Comparison of ENCODE assay signal across 11 cellular contexts in the genomic region with DNA sequence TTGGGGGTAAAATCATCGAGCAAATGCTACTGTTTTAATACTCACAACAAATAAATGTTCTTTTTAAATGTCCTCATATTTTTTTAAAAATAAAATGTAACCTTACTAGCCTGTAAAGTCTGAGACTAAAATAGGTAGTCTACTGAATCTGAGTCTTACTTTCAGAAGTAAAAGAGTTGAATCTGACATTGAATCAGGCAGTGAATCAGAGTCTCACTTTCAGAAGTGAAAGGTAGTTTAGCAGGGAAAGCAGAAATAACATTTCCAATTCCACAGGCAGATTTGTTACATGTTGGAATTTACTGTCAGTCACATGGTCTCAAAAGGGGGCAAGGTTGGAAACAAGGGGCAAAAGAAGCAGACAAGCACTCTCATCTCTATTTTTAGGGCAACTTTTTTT.
A peak's percentile ranks its signal among the peaks of the same experiment; 100 is the strongest.
DNase-seq lines count a peak whose midpoint lies in the region; ATAC-seq and TF ChIP-seq lines count a peak whose summit lies in the region.
"Had no signal": no experiment of that assay in that cellular context is flagged by ENCODE, and none has a peak within 500 bp of the region (broad histone marks: within the 10 kb centered on the region; RNA-seq: fewer than 3 reads in every experiment).

No MANE protein-coding gene starts in this region.

- H2BK12ac ChIP-seq in mesenchymal stem cell (ENCODE audit: low read length in 2 of 2), result no peak overlapping the region

- no peak overlapping the region for H3K4me3 Mint-ChIP-seq in activated CD8-positive, alpha-beta T cell treated with anti-CD3 and anti-CD28 coated beads for 36 hours
- H3K4me3 Mint-ChIP-seq in activated CD8-positive, alpha-beta T cell treated with anti-CD3 and anti-CD28 coated beads, Interleukin-2, amount 10 ng/mL, durations not matched to agents 7 days and 5 days, result no peak overlapping the region

- H3K27ac Mint-ChIP-seq in activated CD8-positive, alpha-beta T cell treated with anti-CD3 and anti-CD28 coated beads for 36 hours, result peak overlapping the region; percentile 56
- no peak overlapping the region for H3K27ac Mint-ChIP-seq in activated CD8-positive, alpha-beta T cell treated with anti-CD3 and anti-CD28 coated beads, Interleukin-2, amount 10 ng/mL, durations not matched to agents 7 days and 5 days

- intact Hi-C loops in activated CD8-positive, alpha-beta T cell treated with anti-CD3 and anti-CD28 coated beads for 36 hours (cut with micrococcal nuclease), result no loop called here

- DNase-seq in activated CD8-positive, alpha-beta T cell treated with anti-CD3 and anti-CD28 coated beads for 36 hours, result no peak
- no peak for DNase-seq in activated CD8-positive, alpha-beta T cell treated with anti-CD3 and anti-CD28 coated beads, Interleukin-2, amount 10 ng/mL, durations not matched to agents 7 days and 5 days
- no peak for DNase-seq in mesenchymal stem cell
- no peak for DNase-seq in NCI-H526 treated with DMSO at 0.1 percent for 48 hours (lab: John Stamatoyannopoulos, UW)
- no peak for DNase-seq in activated CD4-positive, alpha-beta T cell treated with anti-CD3 and anti-CD28 coated beads for 4 hours
- DNase-seq in UCSD-AML1 (lab: John Stamatoyannopoulos, UW; ENCODE audit: unreplicated experiment), result no peak
- DNase-seq: activated CD8-positive, alpha-beta memory T cell treated with anti-CD3 and anti-CD28 coated beads, Interleukin-2, amount 50 U/mL, for 48 hours; kidney; thyroid gland had no signal

- no peak for TF ChIP-seq CTCF in activated CD8-positive, alpha-beta T cell treated with anti-CD3 and anti-CD28 coated beads for 36 hours (IDR thresholded peaks at IDR 0.05)

- H2BK5ac ChIP-seq in mesenchymal stem cell (ENCODE audit: low read depth, low read length, poor library complexity, severe bottlenecking), result no peak overlapping the region

- H4K8ac ChIP-seq in mesenchymal stem cell (ENCODE audit: low read length), result no peak overlapping the region

- H3K9me3 ChIP-seq in mesenchymal stem cell (ENCODE audit: control insufficient read depth, low read length), result no peaks in the 10 kb centered on the region
- H3K9me3 ChIP-seq: thyroid gland had no signal

- H2AK5ac ChIP-seq in mesenchymal stem cell (ENCODE audit: low read length, severe bottlenecking), result no peak overlapping the region

- peaks cover 13% of the 10 kb centered on the region for H3K36me3 Mint-ChIP-seq in activated CD8-positive, alpha-beta T cell treated with anti-CD3 and anti-CD28 coated beads for 36 hours (ENCODE audit: low read depth)
- peaks cover 4% of the 10 kb centered on the region for H3K36me3 Mint-ChIP-seq in activated CD8-positive, alpha-beta T cell treated with anti-CD3 and anti-CD28 coated beads, Interleukin-2, amount 10 ng/mL, durations not matched to agents 7 days and 5 days (ENCODE audit: low read depth)

- H3K9me3 Mint-ChIP-seq in activated CD8-positive, alpha-beta T cell treated with anti-CD3 and anti-CD28 coated beads for 36 hours, result no peaks in the 10 kb centered on the region
- H3K9me3 Mint-ChIP-seq in activated CD8-positive, alpha-beta T cell treated with anti-CD3 and anti-CD28 coated beads, Interleukin-2, amount 10 ng/mL, durations not matched to agents 7 days and 5 days (ENCODE audit: insufficient read depth), result no peaks in the 10 kb centered on the region

- no peaks in the 10 kb centered on the region for H3K27me3 ChIP-seq in mesenchymal stem cell (ENCODE audit: control insufficient read depth in 1 of 2, insufficient read depth in 1 of 2, low read length in 2 of 2)
- H3K27me3 ChIP-seq: thyroid gland had no signal

- H3K79me1 ChIP-seq in mesenchymal stem cell (replicated peaks; ENCODE audit: low read length, poor library complexity, severe bottlenecking), result no peaks in the 10 kb centered on the region

- no peak overlapping the region for H3K4me3 ChIP-seq in mesenchymal stem cell (ENCODE audit: insufficient read depth in 1 of 2, low read depth in 1 of 2, low read length in 2 of 2)
- H3K4me3 ChIP-seq: thyroid gland had no signal

- no peak overlapping the region for H3K4ac ChIP-seq in mesenchymal stem cell (ENCODE audit: low read depth in 1 of 2, low read length in 2 of 2)

- H4K91ac ChIP-seq in mesenchymal stem cell (ENCODE audit: low read length), result no peak overlapping the region

- H3K36me3 ChIP-seq in mesenchymal stem cell (ENCODE audit: control insufficient read depth in 1 of 2, insufficient read depth in 2 of 2, low read depth in 1 of 2, low read length in 2 of 2), result no peaks in the 10 kb centered on the region
- H3K36me3 ChIP-seq: thyroid gland had no signal

- WGBS in mesenchymal stem cell, result no CpG with 5 or more reads among the region's 1 CpG

- no peak overlapping the region for H3K9ac ChIP-seq in mesenchymal stem cell (ENCODE audit: low read length)

- H3K4me1 Mint-ChIP-seq in activated CD8-positive, alpha-beta T cell treated with anti-CD3 and anti-CD28 coated beads for 36 hours (ENCODE audit: low read depth), result peaks cover 7% of the 10 kb centered on the region
- H3K4me1 Mint-ChIP-seq in activated CD8-positive, alpha-beta T cell treated with anti-CD3 and anti-CD28 coated beads, Interleukin-2, amount 10 ng/mL, durations not matched to agents 7 days and 5 days (ENCODE audit: low read depth), result no peaks in the 10 kb centered on the region

- H3K4me2 ChIP-seq in mesenchymal stem cell (ENCODE audit: low read length, poor library complexity, severe bottlenecking), result no peak overlapping the region

- no peak overlapping the region for H2AFZ ChIP-seq in mesenchymal stem cell (ENCODE audit: low read depth, low read length)

- no peak overlapping the region for H3K14ac ChIP-seq in mesenchymal stem cell (ENCODE audit: low read length in 2 of 2)

- H3K23ac ChIP-seq in mesenchymal stem cell (ENCODE audit: low read length in 2 of 2), result no peak overlapping the region

- H3K27ac ChIP-seq in mesenchymal stem cell (ENCODE audit: low read length, poor library complexity, severe bottlenecking), result peak overlapping the region; percentile 21
- H3K27ac ChIP-seq: thyroid gland had no signal

- H3K4me1 ChIP-seq in mesenchymal stem cell (ENCODE audit: control insufficient read depth, insufficient read depth, low read depth, low read length), result peaks cover 1% of the 10 kb centered on the region
- H3K4me1 ChIP-seq: thyroid gland had no signal

- no peak overlapping the region for H3K18ac ChIP-seq in mesenchymal stem cell (ENCODE audit: low read depth in 1 of 2, low read length in 2 of 2)

- no peak overlapping the region for H2BK120ac ChIP-seq in mesenchymal stem cell (ENCODE audit: low read depth, low read length)

- POLR2A ChIA-PET in activated CD8-positive, alpha-beta T cell treated with anti-CD3 and anti-CD28 coated beads for 36 hours (lab: Charles Lee), result no interaction called here
- POLR2A ChIA-PET in activated CD8-positive, alpha-beta T cell treated with anti-CD3 and anti-CD28 coated beads, Interleukin-2, amount 10 ng/mL, durations not matched to agents 7 days and 5 days (lab: Charles Lee), result no interaction called here

- no peak overlapping the region for H2BK15ac ChIP-seq in mesenchymal stem cell (ENCODE audit: low read depth, poor library complexity, severe bottlenecking)

- CTCF ChIA-PET in activated CD8-positive, alpha-beta T cell treated with anti-CD3 and anti-CD28 coated beads for 36 hours (lab: Charles Lee), result interaction anchor here (3.0 kb wide), 1 partner anchor 11 kb away, joined by 9 read pairs; no protein-coding TSS in a partner anchor
- CTCF ChIA-PET in activated CD8-positive, alpha-beta T cell treated with anti-CD3 and anti-CD28 coated beads, Interleukin-2, amount 10 ng/mL, durations not matched to agents 7 days and 5 days (lab: Charles Lee), result no interaction called here

- peak; percentile 27 for ATAC-seq in activated CD8-positive, alpha-beta T cell treated with anti-CD3 and anti-CD28 coated beads for 36 hours
- no peak for ATAC-seq in activated CD8-positive, alpha-beta T cell treated with anti-CD3 and anti-CD28 coated beads, Interleukin-2, amount 10 ng/mL, durations not matched to agents 7 days and 5 days
- ATAC-seq in GM21723 (IDR thresholded peaks at IDR 0.05; ENCODE audit: unreplicated experiment) (peak; percentile 64), HG03175 (IDR thresholded peaks at IDR 0.05; ENCODE audit: unreplicated experiment) (peak; percentile 52)

- no peaks in the 10 kb centered on the region for H3K27me3 Mint-ChIP-seq in activated CD8-positive, alpha-beta T cell treated with anti-CD3 and anti-CD28 coated beads for 36 hours
- no peaks in the 10 kb centered on the region for H3K27me3 Mint-ChIP-seq in activated CD8-positive, alpha-beta T cell treated with anti-CD3 and anti-CD28 coated beads, Interleukin-2, amount 10 ng/mL, durations not matched to agents 7 days and 5 days (ENCODE audit: low read depth)
